19 cellular contexts compared by ENCODE assay signal in genomic region chr1:89999628-90000027, GRCh38. TPM values are rescaled to one million over a fixed set of nuclear protein-coding genes. Genes with fewer than 3 reads are reported as not detected.
A peak's percentile ranks its signal among the peaks of the same experiment; 100 is the strongest.
DNase-seq lines count a peak whose midpoint lies in the region; TF ChIP-seq lines count a peak whose summit lies in the region.
"Had no signal": no experiment of that assay in that cellular context is flagged by ENCODE, and none has a peak within 500 bp of the region (broad histone marks: within the 10 kb centered on the region; RNA-seq: fewer than 3 reads in every experiment).

No MANE protein-coding gene starts in this region.

- no peak overlapping the region for H3K4me3 ChIP-seq in subcutaneous abdominal adipose tissue (ENCODE audit: low read depth in 1 of 5, low read length in 5 of 5)
- H3K4me3 ChIP-seq in prostate gland: no peak overlapping the region

- peaks cover 38% of the 10 kb centered on the region for H3K4me1 Mint-ChIP-seq in glutamatergic neuron (ENCODE audit: low read depth, unreplicated experiment)

- H3K27ac Mint-ChIP-seq in glutamatergic neuron (ENCODE audit: unreplicated experiment): peak overlapping the region; percentile 24

- TF ChIP-seq POLR2A in prostate gland (IDR thresholded peaks at IDR 0.05): no peak

- H3K27ac ChIP-seq in subcutaneous abdominal adipose tissue (ENCODE audit: low read depth, low read length) (peak overlapping the region; percentile 20), prostate gland (no peak overlapping the region)
- H3K27ac ChIP-seq: RWPE1 had no signal

- WGBS in prostate gland: 77% methylated on average over 3 of the region's 3 CpGs

- peak overlapping the region; percentile 17 for H3K4me3 Mint-ChIP-seq in glutamatergic neuron (ENCODE audit: unreplicated experiment)
- H3K4me3 Mint-ChIP-seq: CD4-positive, alpha-beta memory T cell had no signal

- peaks cover 4% of the 10 kb centered on the region for H3K27me3 Mint-ChIP-seq in glutamatergic neuron (ENCODE audit: unreplicated experiment)
- H3K27me3 Mint-ChIP-seq: CD4-positive, alpha-beta memory T cell had no signal

- TF ChIP-seq CTCF in glutamatergic neuron (IDR thresholded peaks at IDR 0.05; ENCODE audit: partially characterized antibody, unreplicated experiment): no peak
- no peak for TF ChIP-seq CTCF in prostate gland (IDR thresholded peaks at IDR 0.05)

- intact Hi-C loops in prostate gland (cut with DNase I): no loop called here

- peaks cover 0 to 37% (median 24%) of the 10 kb centered on the region in 5 donors for H3K4me1 ChIP-seq in subcutaneous abdominal adipose tissue (ENCODE audit: control insufficient read depth in 5 of 5, insufficient read depth in 5 of 5, low read length in 5 of 5)
- peaks cover 11% of the 10 kb centered on the region for H3K4me1 ChIP-seq in prostate gland (replicated peaks)

- H3K27me3 ChIP-seq in subcutaneous abdominal adipose tissue (ENCODE audit: control insufficient read depth in 5 of 5, insufficient read depth in 4 of 5, low read length in 5 of 5) (no peaks in the 10 kb centered on the region), prostate gland (replicated peaks; ENCODE audit: insufficient read depth) (no peaks in the 10 kb centered on the region)

- H3K9ac ChIP-seq in subcutaneous abdominal adipose tissue (ENCODE audit: low read length in 5 of 5): no peak overlapping the region

- H3K36me3 ChIP-seq in subcutaneous abdominal adipose tissue (ENCODE audit: control insufficient read depth in 5 of 5, insufficient read depth in 5 of 5, low read length in 5 of 5) (peaks cover 0 to 9% (median 0%) of the 10 kb centered on the region in 5 donors), prostate gland (no peaks in the 10 kb centered on the region)

- H3K36me3 Mint-ChIP-seq in glutamatergic neuron (ENCODE audit: unreplicated experiment): no peaks in the 10 kb centered on the region

- H3K9me3 ChIP-seq in subcutaneous abdominal adipose tissue (ENCODE audit: control insufficient read depth in 5 of 5, low read length in 5 of 5) (no peaks in the 10 kb centered on the region), prostate gland (no peaks in the 10 kb centered on the region)

- DNase-seq in DMS53 (lab: John Stamatoyannopoulos, UW): peak; percentile 28
- no peak for DNase-seq in DMS53 treated with DMSO at 0.1 percent for 48 hours (lab: John Stamatoyannopoulos, UW; ENCODE audit: unreplicated experiment)
- DNase-seq in NCI-H69 (lab: John Stamatoyannopoulos, UW): peak; percentile 21
- DNase-seq in glutamatergic neuron: no peak
- no peak for DNase-seq in activated CD4-positive, alpha-beta T cell treated with anti-CD3 and anti-CD28 coated beads, Interleukin-2, amount 50 U/mL, for 4 hours
- no peak for DNase-seq in hippocampal formation (lab: John Stamatoyannopoulos, UW)
- no peak for DNase-seq in prostate gland (ENCODE audit: low spot score)
- DNase-seq: 8988T; CD4-positive, alpha-beta memory T cell; KBM-7; NCI-H1105 treated with DMSO at 0.1 percent for 48 hours; NCI-H187 treated with DMSO at 0.1 percent for 48 hours; NCI-H2171 treated with DMSO at 0.1 percent for 48 hours; NCI-H446 treated with DMSO at 0.1 percent for 48 hours; NCI-H82; PC-3; SIG-M5 had no signal

- H3K9me3 Mint-ChIP-seq in glutamatergic neuron (ENCODE audit: unreplicated experiment): peaks cover 4% of the 10 kb centered on the region
- H3K9me3 Mint-ChIP-seq: CD4-positive, alpha-beta memory T cell had no signal

RNA-seq across cellular contexts. Expression of gene ZNF326, which starts 4.7 kb away (rescaled TPM):
- total RNA-seq in glutamatergic neuron (ENCODE audit: unreplicated experiment): 57.8 TPM
- 10 to 100 TPM; 10.6 to 16.5 TPM for total RNA-seq in prostate gland

Comparison
In these comparisons a context has a peak if more than half of its experiments do, and no peak if none do; other contexts are left out.
1. DNase-seq: peak in DMS53 (single experiment) and NCI-H69 (single experiment); none in DMS53 treated with DMSO at 0.1 percent for 48 hours (single experiment), glutamatergic neuron (single experiment), activated CD4-positive, alpha-beta T cell treated with anti-CD3 and anti-CD28 coated beads, Interleukin-2, amount 50 U/mL, for 4 hours (0 of 2), hippocampal formation (0 of 2) and prostate gland (single experiment).